2 cellular contexts compared by ENCODE assay signal in the genomic region with DNA sequence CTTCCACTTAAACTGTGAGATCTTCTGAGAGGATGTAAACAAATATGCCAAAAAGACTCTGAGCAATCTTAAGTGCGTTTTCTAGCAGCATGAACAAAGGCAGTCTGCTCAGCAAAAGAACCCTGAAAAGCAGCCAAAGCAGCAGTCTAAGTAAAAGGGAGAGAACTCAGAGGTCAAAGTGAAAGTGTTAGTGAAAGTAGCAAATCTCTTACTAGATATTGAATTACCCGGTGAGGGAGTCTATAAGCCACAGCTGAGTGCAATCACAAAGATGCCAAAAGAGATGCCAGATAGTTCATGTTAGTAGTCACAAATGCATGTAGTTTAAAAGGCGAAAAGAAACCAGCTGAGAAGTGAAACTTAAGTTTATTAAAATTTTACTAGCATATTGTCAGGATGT.
A peak's percentile ranks its signal among the peaks of the same experiment; 100 is the strongest.
TF ChIP-seq lines count a peak whose summit lies in the region.

No MANE protein-coding gene starts in this region.

TF ChIP-seq in SK-N-SH, 30 proteins besides CTCF, POLR2A, EP300 and RAD21 (continued from another document):
- no peak for TF ChIP-seq RXRA (IDR thresholded peaks at IDR 0.05; ENCODE audit: borderline replicate concordance, low read depth)
- TF ChIP-seq SMC3 (IDR thresholded peaks at IDR 0.05; ENCODE audit: low read depth, low read length), result no peak
- TF ChIP-seq GATA2 (CRISPR knock-in tag; IDR thresholded peaks at IDR 0.05), result no peak
- TF ChIP-seq NFIC (IDR thresholded peaks at IDR 0.05; ENCODE audit: borderline replicate concordance), result 0 out of 2 replicates have a peak, but pooled peaks have one; percentile 6
- TF ChIP-seq MXI1 (IDR thresholded peaks at IDR 0.05; ENCODE audit: low read depth, low read length), result no peak
- no peak for TF ChIP-seq ELF1 (IDR thresholded peaks at IDR 0.05)
- no peak for TF ChIP-seq TEAD4 (IDR thresholded peaks at IDR 0.05; ENCODE audit: borderline replicate concordance, insufficient read depth)
- TF ChIP-seq, protein P1, sequence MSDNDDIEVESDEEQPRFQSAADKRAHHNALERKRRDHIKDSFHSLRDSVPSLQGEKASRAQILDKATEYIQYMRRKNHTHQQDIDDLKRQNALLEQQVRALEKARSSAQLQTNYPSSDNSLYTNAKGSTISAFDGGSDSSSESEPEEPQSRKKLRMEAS (IDR thresholded peaks at IDR 0.05; ENCODE audit: low read depth), result no peak
- no peak for TF ChIP-seq YY1 (IDR thresholded peaks at IDR 0.05; ENCODE audit: low read depth)
- TF ChIP-seq, protein P2, sequence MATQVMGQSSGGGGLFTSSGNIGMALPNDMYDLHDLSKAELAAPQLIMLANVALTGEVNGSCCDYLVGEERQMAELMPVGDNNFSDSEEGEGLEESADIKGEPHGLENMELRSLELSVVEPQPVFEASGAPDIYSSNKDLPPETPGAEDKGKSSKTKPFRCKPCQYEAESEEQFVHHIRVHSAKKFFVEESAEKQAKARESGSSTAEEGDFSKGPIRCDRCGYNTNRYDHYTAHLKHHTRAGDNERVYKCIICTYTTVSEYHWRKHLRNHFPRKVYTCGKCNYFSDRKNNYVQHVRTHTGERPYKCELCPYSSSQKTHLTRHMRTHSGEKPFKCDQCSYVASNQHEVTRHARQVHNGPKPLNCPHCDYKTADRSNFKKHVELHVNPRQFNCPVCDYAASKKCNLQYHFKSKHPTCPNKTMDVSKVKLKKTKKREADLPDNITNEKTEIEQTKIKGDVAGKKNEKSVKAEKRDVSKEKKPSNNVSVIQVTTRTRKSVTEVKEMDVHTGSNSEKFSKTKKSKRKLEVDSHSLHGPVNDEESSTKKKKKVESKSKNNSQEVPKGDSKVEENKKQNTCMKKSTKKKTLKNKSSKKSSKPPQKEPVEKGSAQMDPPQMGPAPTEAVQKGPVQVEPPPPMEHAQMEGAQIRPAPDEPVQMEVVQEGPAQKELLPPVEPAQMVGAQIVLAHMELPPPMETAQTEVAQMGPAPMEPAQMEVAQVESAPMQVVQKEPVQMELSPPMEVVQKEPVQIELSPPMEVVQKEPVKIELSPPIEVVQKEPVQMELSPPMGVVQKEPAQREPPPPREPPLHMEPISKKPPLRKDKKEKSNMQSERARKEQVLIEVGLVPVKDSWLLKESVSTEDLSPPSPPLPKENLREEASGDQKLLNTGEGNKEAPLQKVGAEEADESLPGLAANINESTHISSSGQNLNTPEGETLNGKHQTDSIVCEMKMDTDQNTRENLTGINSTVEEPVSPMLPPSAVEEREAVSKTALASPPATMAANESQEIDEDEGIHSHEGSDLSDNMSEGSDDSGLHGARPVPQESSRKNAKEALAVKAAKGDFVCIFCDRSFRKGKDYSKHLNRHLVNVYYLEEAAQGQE (IDR thresholded peaks at IDR 0.05; ENCODE audit: low read depth, low read length), result no peak
- TF ChIP-seq POLR2AphosphoS5 (IDR thresholded peaks at IDR 0.05; ENCODE audit: low read depth, low read length), result no peak
- no peak for TF ChIP-seq FOXJ3 (CRISPR knock-in tag; IDR thresholded peaks at IDR 0.05)
- TF ChIP-seq TCF12 (IDR thresholded peaks at IDR 0.05), result peak; percentile 21; the same call in 1 of the 2 replicates
TF ChIP-seq in SK-N-SH: peak in this region for 2.

TF ChIP-seq in GM23338, 12 proteins besides CTCF, POLR2A, EP300 and RAD21 (continued from another document):
- TF ChIP-seq, protein P2 (IDR thresholded peaks at IDR 0.05; ENCODE audit: unreplicated experiment), result no peak
- TF ChIP-seq EZH2phosphoT487 (IDR thresholded peaks at IDR 0.05; ENCODE audit: unreplicated experiment) (no peak), POLR2AphosphoS5 (IDR thresholded peaks at IDR 0.05; ENCODE audit: low read depth) (no peak), ZNF114 (CRISPR knock-in tag; IDR thresholded peaks at IDR 0.05) (no peak), ZNF331 (CRISPR knock-in tag; IDR thresholded peaks at IDR 0.05; ENCODE audit: low read depth) (no peak), NANOG (IDR thresholded peaks at IDR 0.05; ENCODE audit: borderline replicate concordance) (no peak), EZH2 (IDR thresholded peaks at IDR 0.05; ENCODE audit: low read depth, unreplicated experiment) (no peak), JUNB (IDR thresholded peaks at IDR 0.05; ENCODE audit: unreplicated experiment) (no peak)
- TF ChIP-seq, protein P3, sequence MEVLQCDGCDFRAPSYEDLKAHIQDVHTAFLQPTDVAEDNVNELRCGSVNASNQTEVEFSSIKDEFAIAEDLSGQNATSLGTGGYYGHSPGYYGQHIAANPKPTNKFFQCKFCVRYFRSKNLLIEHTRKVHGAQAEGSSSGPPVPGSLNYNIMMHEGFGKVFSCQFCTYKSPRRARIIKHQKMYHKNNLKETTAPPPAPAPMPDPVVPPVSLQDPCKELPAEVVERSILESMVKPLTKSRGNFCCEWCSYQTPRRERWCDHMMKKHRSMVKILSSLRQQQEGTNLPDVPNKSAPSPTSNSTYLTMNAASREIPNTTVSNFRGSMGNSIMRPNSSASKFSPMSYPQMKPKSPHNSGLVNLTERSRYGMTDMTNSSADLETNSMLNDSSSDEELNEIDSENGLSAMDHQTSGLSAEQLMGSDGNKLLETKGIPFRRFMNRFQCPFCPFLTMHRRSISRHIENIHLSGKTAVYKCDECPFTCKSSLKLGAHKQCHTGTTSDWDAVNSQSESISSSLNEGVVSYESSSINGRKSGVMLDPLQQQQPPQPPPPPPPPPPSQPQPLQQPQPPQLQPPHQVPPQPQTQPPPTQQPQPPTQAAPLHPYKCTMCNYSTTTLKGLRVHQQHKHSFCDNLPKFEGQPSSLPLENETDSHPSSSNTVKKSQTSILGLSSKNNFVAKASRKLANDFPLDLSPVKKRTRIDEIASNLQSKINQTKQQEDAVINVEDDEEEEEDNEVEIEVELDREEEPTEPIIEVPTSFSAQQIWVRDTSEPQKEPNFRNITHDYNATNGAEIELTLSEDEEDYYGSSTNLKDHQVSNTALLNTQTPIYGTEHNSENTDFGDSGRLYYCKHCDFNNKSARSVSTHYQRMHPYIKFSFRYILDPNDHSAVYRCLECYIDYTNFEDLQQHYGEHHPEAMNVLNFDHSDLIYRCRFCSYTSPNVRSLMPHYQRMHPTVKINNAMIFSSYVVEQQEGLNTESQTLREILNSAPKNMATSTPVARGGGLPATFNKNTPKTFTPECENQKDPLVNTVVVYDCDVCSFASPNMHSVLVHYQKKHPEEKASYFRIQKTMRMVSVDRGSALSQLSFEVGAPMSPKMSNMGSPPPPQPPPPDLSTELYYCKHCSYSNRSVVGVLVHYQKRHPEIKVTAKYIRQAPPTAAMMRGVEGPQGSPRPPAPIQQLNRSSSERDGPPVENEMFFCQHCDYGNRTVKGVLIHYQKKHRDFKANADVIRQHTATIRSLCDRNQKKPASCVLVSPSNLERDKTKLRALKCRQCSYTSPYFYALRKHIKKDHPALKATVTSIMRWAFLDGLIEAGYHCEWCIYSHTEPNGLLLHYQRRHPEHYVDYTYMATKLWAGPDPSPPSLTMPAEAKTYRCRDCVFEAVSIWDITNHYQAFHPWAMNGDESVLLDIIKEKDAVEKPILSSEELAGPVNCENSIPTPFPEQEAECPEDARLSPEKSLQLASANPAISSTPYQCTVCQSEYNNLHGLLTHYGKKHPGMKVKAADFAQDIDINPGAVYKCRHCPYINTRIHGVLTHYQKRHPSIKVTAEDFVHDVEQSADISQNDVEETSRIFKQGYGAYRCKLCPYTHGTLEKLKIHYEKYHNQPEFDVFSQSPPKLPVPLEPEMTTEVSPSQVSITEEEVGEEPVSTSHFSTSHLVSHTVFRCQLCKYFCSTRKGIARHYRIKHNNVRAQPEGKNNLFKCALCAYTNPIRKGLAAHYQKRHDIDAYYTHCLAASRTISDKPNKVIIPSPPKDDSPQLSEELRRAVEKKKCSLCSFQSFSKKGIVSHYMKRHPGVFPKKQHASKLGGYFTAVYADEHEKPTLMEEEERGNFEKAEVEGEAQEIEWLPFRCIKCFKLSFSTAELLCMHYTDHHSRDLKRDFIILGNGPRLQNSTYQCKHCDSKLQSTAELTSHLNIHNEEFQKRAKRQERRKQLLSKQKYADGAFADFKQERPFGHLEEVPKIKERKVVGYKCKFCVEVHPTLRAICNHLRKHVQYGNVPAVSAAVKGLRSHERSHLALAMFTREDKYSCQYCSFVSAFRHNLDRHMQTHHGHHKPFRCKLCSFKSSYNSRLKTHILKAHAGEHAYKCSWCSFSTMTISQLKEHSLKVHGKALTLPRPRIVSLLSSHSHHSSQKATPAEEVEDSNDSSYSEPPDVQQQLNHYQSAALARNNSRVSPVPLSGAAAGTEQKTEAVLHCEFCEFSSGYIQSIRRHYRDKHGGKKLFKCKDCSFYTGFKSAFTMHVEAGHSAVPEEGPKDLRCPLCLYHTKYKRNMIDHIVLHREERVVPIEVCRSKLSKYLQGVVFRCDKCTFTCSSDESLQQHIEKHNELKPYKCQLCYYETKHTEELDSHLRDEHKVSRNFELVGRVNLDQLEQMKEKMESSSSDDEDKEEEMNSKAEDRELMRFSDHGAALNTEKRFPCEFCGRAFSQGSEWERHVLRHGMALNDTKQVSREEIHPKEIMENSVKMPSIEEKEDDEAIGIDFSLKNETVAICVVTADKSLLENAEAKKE (CRISPR knock-in tag; IDR thresholded peaks at IDR 0.05), result no peak
- TF ChIP-seq, protein P4, sequence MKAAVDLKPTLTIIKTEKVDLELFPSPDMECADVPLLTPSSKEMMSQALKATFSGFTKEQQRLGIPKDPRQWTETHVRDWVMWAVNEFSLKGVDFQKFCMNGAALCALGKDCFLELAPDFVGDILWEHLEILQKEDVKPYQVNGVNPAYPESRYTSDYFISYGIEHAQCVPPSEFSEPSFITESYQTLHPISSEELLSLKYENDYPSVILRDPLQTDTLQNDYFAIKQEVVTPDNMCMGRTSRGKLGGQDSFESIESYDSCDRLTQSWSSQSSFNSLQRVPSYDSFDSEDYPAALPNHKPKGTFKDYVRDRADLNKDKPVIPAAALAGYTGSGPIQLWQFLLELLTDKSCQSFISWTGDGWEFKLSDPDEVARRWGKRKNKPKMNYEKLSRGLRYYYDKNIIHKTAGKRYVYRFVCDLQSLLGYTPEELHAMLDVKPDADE (IDR thresholded peaks at IDR 0.05), result no peak
